Comparison of ENCODE assay signal across 8 cellular contexts in the genomic region with DNA sequence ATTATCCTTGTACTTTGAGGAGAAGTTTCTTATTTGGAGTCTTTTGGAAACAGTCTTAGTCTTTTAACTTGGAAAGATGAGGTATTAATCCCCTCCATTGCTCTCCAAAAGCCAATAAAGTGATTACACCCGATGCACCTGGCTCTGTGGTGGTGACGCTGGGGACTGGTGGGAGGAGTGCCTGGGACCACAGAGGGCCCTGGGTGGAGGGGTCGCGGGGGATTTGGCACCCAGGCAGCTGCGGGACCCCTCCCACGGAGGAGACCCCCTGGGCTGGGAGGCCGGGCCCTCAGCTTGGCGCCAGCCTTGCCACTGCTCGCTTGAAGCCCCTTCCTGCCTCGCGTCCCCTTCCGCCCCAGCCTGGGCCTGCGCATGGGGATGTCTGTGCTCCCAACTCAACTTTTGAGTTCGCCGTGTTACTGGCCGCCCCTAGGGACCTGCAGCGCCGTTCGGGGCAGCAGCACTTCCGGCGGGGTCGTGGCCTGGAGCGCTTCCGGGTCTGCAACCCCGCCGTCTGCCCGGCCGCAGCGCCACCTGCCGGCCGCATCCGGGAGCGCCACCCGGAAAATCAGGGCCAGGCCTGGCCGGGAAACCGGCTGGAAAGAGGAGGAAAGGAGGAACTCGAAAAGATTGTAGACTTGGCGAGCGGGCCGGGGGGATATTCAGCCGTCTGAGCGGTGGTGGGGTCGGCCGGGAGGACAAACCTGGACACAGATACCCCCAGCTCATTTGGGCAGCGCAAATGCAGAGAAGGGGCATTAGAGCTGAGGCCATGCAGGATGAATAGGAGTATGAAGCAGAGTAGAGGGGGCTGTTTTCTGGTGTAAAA. TPM values are rescaled to one million over a fixed set of nuclear protein-coding genes. Genes with fewer than 3 reads are reported as not detected.
DNase-seq lines count a peak whose midpoint lies in the region; ATAC-seq, FAIRE-seq and TF ChIP-seq lines count a peak whose summit lies in the region.

No MANE protein-coding gene starts in this region.

- peaks cover 42% of the 10 kb centered on the region for H4K20me1 ChIP-seq in neural cell (ENCODE audit: insufficient read depth)

- H3K4me1 Mint-ChIP-seq in activated T-helper 17 cell treated with anti-CD3 and anti-CD28 coated beads, Interleukin-2, amount 50 U/mL, for 72 hours, result peaks cover 18% of the 10 kb centered on the region

- H3K79me2 ChIP-seq in neural cell (replicated peaks; ENCODE audit: insufficient read depth, low read length), result peaks cover 42% of the 10 kb centered on the region

- H3K27ac ChIP-seq in neural cell (ENCODE audit: low read length) (peak overlapping the region; percentile 24), testis (peak overlapping the region; percentile 29 to 72)

- no peak for FAIRE-seq in HTR-8/SVneo (lab: Jason Lieb, UNC)
- no peak for FAIRE-seq in RCC 7860 (lab: Jason Lieb, UNC)

- H2AFZ ChIP-seq in neural cell (ENCODE audit: low read depth, low read length), result no peak overlapping the region

- H3K9ac ChIP-seq in neural cell (ENCODE audit: low read length), result peak overlapping the region; percentile 40

- TF ChIP-seq CTCF in fibroblast of the aortic adventitia (IDR thresholded peaks at IDR 0.05; ENCODE audit: insufficient read depth, low read length), result peak; percentile 78
- TF ChIP-seq CTCF in neural cell (IDR thresholded peaks at IDR 0.05; ENCODE audit: poor library complexity, severe bottlenecking), result peak; percentile 96
- peak; percentile 97 to 99 (median 98) for TF ChIP-seq CTCF in testis (IDR thresholded peaks at IDR 0.05)

- peak; percentile 71 for TF ChIP-seq RAD21 in neural cell (conservative IDR thresholded peaks at IDR 0.05)

- H3K4me1 ChIP-seq in testis, result peaks cover 59% of the 10 kb centered on the region

- peaks cover 61% of the 10 kb centered on the region for H3K36me3 Mint-ChIP-seq in activated T-helper 17 cell treated with anti-CD3 and anti-CD28 coated beads, Interleukin-2, amount 50 U/mL, for 72 hours (ENCODE audit: low read depth)

- no peaks in the 10 kb centered on the region for H3K9me3 Mint-ChIP-seq in activated T-helper 17 cell treated with anti-CD3 and anti-CD28 coated beads, Interleukin-2, amount 50 U/mL, for 72 hours

- no peaks in the 10 kb centered on the region for H3K27me3 Mint-ChIP-seq in activated T-helper 17 cell treated with anti-CD3 and anti-CD28 coated beads, Interleukin-2, amount 50 U/mL, for 72 hours

- H3K4me3 ChIP-seq in fibroblast of the aortic adventitia (ENCODE audit: low read depth, low read length), result peak overlapping the region; percentile 53
- peak overlapping the region; percentile 99 for H3K4me3 ChIP-seq in neural cell (ENCODE audit: low read length)
- peak overlapping the region in 1 of 2 donors; percentile 29 for H3K4me3 ChIP-seq in testis

- H3K4me3 Mint-ChIP-seq in activated T-helper 17 cell treated with anti-CD3 and anti-CD28 coated beads, Interleukin-2, amount 50 U/mL, for 72 hours, result peak overlapping the region; percentile 91

- peak; percentile 30 for TF ChIP-seq POLR2A in GM10847 (IDR thresholded peaks at IDR 0.05; ENCODE audit: extremely low read depth, insufficient read length)
- TF ChIP-seq POLR2A in testis (IDR thresholded peaks at IDR 0.05), result no peak

- peak overlapping the region; percentile 14 for H3K4me2 ChIP-seq in neural cell (ENCODE audit: low read length)

- H3K9me3 ChIP-seq in neural cell (ENCODE audit: low read length), result no peaks in the 10 kb centered on the region
- no peaks in the 10 kb centered on the region for H3K9me3 ChIP-seq in testis

- intact Hi-C loops in testis (cut with DNase I; ENCODE audit: low total_unique reads), result loop anchor here (5.0 to 10.0 kb wide), 3 partner anchors 41 to 121 kb away; partner anchors contain the start of gene AP3D1

- H3K9me2 ChIP-seq in neural cell (ENCODE audit: insufficient read depth, low read length), result no peaks in the 10 kb centered on the region

- H3F3A ChIP-seq in neural cell (ENCODE audit: insufficient read depth, low read length, poor library complexity, severe bottlenecking), result peaks cover 4% of the 10 kb centered on the region

- WGBS in testis, 2 donors, result 8 to 10% methylated on average over 18 to 45 of the region's 45 CpGs

- no peak for TF ChIP-seq EP300 in neural cell (conservative IDR thresholded peaks at IDR 0.05; ENCODE audit: poor library complexity, severe bottlenecking)

- DNase-seq in HTR-8/SVneo (ENCODE audit: insufficient read length, low spot score) (peak; percentile 73), RCC 7860 (ENCODE audit: low spot score) (peak; percentile 56), fibroblast of the aortic adventitia (ENCODE audit: low read depth) (peak; percentile 55), testis (peak; percentile 78)

- ATAC-seq in activated T-helper 17 cell treated with anti-CD3 and anti-CD28 coated beads, Interleukin-2, amount 50 U/mL, for 72 hours (replicated peaks), result peak; percentile 51
- ATAC-seq in HG03175 (IDR thresholded peaks at IDR 0.05; ENCODE audit: unreplicated experiment), result no peak

- H3K36me3 ChIP-seq in neural cell (ENCODE audit: insufficient read depth, low read length), result no peaks in the 10 kb centered on the region
- H3K36me3 ChIP-seq in testis (ENCODE audit: low read depth, missing control alignments), result no peaks in the 10 kb centered on the region

- peak overlapping the region; percentile 75 for H3K27ac Mint-ChIP-seq in activated T-helper 17 cell treated with anti-CD3 and anti-CD28 coated beads, Interleukin-2, amount 50 U/mL, for 72 hours

- no peaks in the 10 kb centered on the region for H3K27me3 ChIP-seq in neural cell (ENCODE audit: insufficient read depth, low read depth, low read length)
- H3K27me3 ChIP-seq in testis, result no peaks in the 10 kb centered on the region

TF ChIP-seq in neural cell, 6 proteins besides CTCF, POLR2A, EP300 and RAD21 (continues in another document):
- TF ChIP-seq POLR2AphosphoS5 (IDR thresholded peaks at IDR 0.05), result no peak
- peak; percentile 86 for TF ChIP-seq SMC3 (conservative IDR thresholded peaks at IDR 0.05; ENCODE audit: poor library complexity)
- no peak for TF ChIP-seq TAF1 (IDR thresholded peaks at IDR 0.05; ENCODE audit: low read depth)
- no peak for TF ChIP-seq EZH2 (IDR thresholded peaks at IDR 0.05; ENCODE audit: borderline replicate concordance, insufficient read depth, low read length, poor library complexity, severe bottlenecking)
- TF ChIP-seq MXI1 (conservative IDR thresholded peaks at IDR 0.05; ENCODE audit: poor library complexity, severe bottlenecking), result peak; percentile 58

RNA-seq across cellular contexts. Expression of gene PEAK3, which starts 8.4 kb away (rescaled TPM):
- under 1 TPM; 0.09 to 0.32 TPM for total RNA-seq in activated T-helper 17 cell treated with anti-CD3 and anti-CD28 coated beads, Interleukin-2, amount 50 U/mL, for 72 hours
- total RNA-seq in fibroblast of the aortic adventitia (ENCODE audit: low replicate concordance) (not detected in 2 replicates), testis (under 1 TPM; 0.37 to 0.55 TPM)
- polyA plus RNA-seq in neural cell (not detected in 2 replicates), testis (ENCODE audit: insufficient read depth, low read depth, low replicate concordance) (0.16 TPM)
- not detected in 2 replicates for polyA minus RNA-seq in neural cell

RNA-seq across cellular contexts. Expression of gene JSRP1, which starts 17.4 kb away (rescaled TPM):
- total RNA-seq in activated T-helper 17 cell treated with anti-CD3 and anti-CD28 coated beads, Interleukin-2, amount 50 U/mL, for 72 hours, result 1 to 10 TPM in 1 of 2 donors, under 1 TPM in 1; 0.61 to 1.0 TPM
- total RNA-seq in fibroblast of the aortic adventitia (ENCODE audit: low replicate concordance) (0.27 and 0.74 TPM in 2 replicates), testis (1 to 10 TPM; 2.2 to 2.6 TPM)
- polyA plus RNA-seq in neural cell (1.3 and 1.4 TPM in 2 replicates), testis (ENCODE audit: insufficient read depth, low read depth, low replicate concordance) (4.6 TPM)
- 4.9 TPM in 1 of 2 replicates, not detected in the other for polyA minus RNA-seq in neural cell

RNA-seq across cellular contexts. Expression of gene AMH, which starts 24.4 kb away (rescaled TPM):
- 1 to 10 TPM; 2.0 to 6.1 TPM for total RNA-seq in activated T-helper 17 cell treated with anti-CD3 and anti-CD28 coated beads, Interleukin-2, amount 50 U/mL, for 72 hours
- 0.81 and 1.8 TPM in 2 replicates for total RNA-seq in fibroblast of the aortic adventitia (ENCODE audit: low replicate concordance)
- polyA plus RNA-seq in neural cell, result 57.5 and 71.5 TPM in 2 replicates
- 12.7 and 12.8 TPM in 2 replicates for polyA minus RNA-seq in neural cell
- 100 to 1,000 TPM; 180 to 268 TPM for total RNA-seq in testis
- polyA plus RNA-seq in testis (ENCODE audit: insufficient read depth, low read depth, low replicate concordance), result 50.8 TPM

RNA-seq across cellular contexts. Expression of gene LINGO3, which starts 34.4 kb away (rescaled TPM):
- total RNA-seq in activated T-helper 17 cell treated with anti-CD3 and anti-CD28 coated beads, Interleukin-2, amount 50 U/mL, for 72 hours, result under 1 TPM in 1 of 2 donors, not detected in 1; 0.17 TPM
- total RNA-seq in fibroblast of the aortic adventitia (ENCODE audit: low replicate concordance) (not detected in 2 replicates), testis (1 to 10 TPM; 2.1 to 3.5 TPM)
- polyA plus RNA-seq in neural cell (1.2 and 2.7 TPM in 2 replicates), testis (ENCODE audit: insufficient read depth, low read depth, low replicate concordance) (0.45 TPM)
- polyA minus RNA-seq in neural cell, result 2.5 and 2.7 TPM in 2 replicates

RNA-seq across cellular contexts. Expression of gene SF3A2, which starts 36.9 kb away (rescaled TPM):
- 100 to 1,000 TPM in 1 of 2 donors, 10 to 100 TPM in 1; 99.5 to 119 TPM for total RNA-seq in activated T-helper 17 cell treated with anti-CD3 and anti-CD28 coated beads, Interleukin-2, amount 50 U/mL, for 72 hours
- 11.9 and 29.6 TPM in 2 replicates for total RNA-seq in fibroblast of the aortic adventitia (ENCODE audit: low replicate concordance)
- polyA plus RNA-seq in neural cell, result 14.4 and 51.6 TPM in 2 replicates
- 50.2 and 51.4 TPM in 2 replicates for polyA minus RNA-seq in neural cell
- total RNA-seq in testis, result 100 to 1,000 TPM; 102 to 122 TPM
- 117 TPM for polyA plus RNA-seq in testis (ENCODE audit: insufficient read depth, low read depth, low replicate concordance)

Comparison
In these comparisons a context has a peak if more than half of its experiments do, and no peak if none do; other contexts are left out.
1. RNA of gene AMH, which starts 24.4 kb away (total RNA-seq): 180 to 268 TPM in testis; 2.0 to 6.1 TPM in activated T-helper 17 cell treated with anti-CD3 and anti-CD28 coated beads, Interleukin-2, amount 50 U/mL, for 72 hours and 0.81 to 1.8 TPM in fibroblast of the aortic adventitia; every median in the first group is over 10 times any median in the second.
2. Peak in every context shown above with its lines, with median percentiles within 50 percentile points of each other: DNase-seq and CTCF ChIP-seq.